9 cellular contexts compared by ENCODE assay signal in the genomic region with DNA sequence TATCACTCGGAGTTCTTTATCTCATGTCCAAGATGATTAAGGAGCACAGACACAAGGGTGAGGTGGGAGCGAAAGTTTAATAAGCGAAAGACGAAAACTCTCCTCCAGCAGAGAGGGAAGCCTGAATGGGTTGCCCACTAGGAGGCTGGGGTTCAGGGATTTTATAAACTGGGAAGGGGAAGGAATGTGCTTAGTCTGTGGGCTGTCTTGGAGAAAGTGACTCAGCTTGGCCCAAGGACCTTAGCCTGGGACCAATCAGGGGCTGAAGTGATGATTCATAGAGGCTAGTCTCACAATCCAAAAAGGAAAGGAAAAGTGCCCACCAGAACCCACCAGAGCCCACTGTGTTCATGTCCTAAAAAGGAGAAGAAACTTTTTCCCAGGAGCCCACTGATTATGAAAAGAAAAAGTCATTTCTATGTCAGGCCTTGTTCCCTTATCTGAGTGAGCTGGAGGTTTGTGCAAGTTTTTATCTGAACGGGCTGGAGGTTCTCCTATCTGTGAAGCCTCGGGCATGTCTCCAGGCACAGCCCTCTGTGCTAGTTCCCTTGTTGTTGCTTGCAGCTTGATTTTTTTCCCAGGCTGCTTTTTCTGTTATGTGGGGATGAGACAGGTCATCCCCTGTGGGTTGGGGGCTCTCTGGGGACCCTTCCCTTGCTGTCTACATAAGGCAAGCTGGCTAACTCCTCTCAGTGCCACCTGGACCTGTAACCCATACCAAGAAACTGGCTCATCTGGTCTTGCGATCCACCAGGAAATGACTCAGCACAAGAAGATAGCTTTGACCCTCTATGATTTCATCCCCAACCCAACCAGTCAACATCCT. TPM values are rescaled to one million over a fixed set of nuclear protein-coding genes. Genes with fewer than 3 reads are reported as not detected.
DNase-seq lines count a peak whose midpoint lies in the region; ATAC-seq and TF ChIP-seq lines count a peak whose summit lies in the region.
"Had no signal": no experiment of that assay in that cellular context is flagged by ENCODE, and none has a peak within 500 bp of the region (broad histone marks: within the 10 kb centered on the region; RNA-seq: fewer than 3 reads in every experiment).

No MANE protein-coding gene starts in this region.

- TF ChIP-seq CTCF in RWPE2 (IDR thresholded peaks at IDR 0.05; ENCODE audit: poor library complexity, severe bottlenecking) (no peak), foreskin fibroblast (IDR thresholded peaks at IDR 0.05; ENCODE audit: low read depth, low read length) (no peak)

- no peaks in the 10 kb centered on the region for H3K27me3 ChIP-seq in RWPE2 (ENCODE audit: insufficient read depth, poor library complexity, severe bottlenecking)

- DNase-seq in ELF-1 (ENCODE audit: low read depth, low spot score) = peak; percentile 53
- DNase-seq in RWPE2 (ENCODE audit: low spot score) = no peak
- peak; percentile 72 to 85 for DNase-seq in foreskin fibroblast
- peak; percentile 19 for DNase-seq in pulmonary artery endothelial cell (ENCODE audit: low read depth, low spot score)
- DNase-seq in NCI-H128 (lab: John Stamatoyannopoulos, UW; ENCODE audit: unreplicated experiment) = no peak
- DNase-seq in SKM-1 treated with dmso at 0.1 percent for 144 hours (lab: John Stamatoyannopoulos, UW; ENCODE audit: unreplicated experiment) = no peak
- no peak for DNase-seq in hypothalamus (lab: John Stamatoyannopoulos, UW)
- no peak for DNase-seq in NCI-H1694 treated with DMSO at 0.1 percent for 48 hours (lab: John Stamatoyannopoulos, UW)
- DNase-seq: naive B cell had no signal

- H3K4me3 ChIP-seq in RWPE2 (ENCODE audit: severe bottlenecking) (no peak overlapping the region), foreskin fibroblast (ENCODE audit: low read depth in 1 of 2, low read length in 2 of 2) (no peak overlapping the region)

- ATAC-seq in RWPE2 (ENCODE audit: low read depth) = peak; percentile 77

- H3K9me3 ChIP-seq in RWPE2 (ENCODE audit: severe bottlenecking) = peaks cover 13% of the 10 kb centered on the region

- H3K27ac ChIP-seq in RWPE2 (ENCODE audit: poor library complexity, severe bottlenecking) = peak overlapping the region; percentile 70

- peaks cover 14% of the 10 kb centered on the region for H3K4me1 ChIP-seq in RWPE2 (ENCODE audit: insufficient read depth, poor library complexity, severe bottlenecking)

- no peaks in the 10 kb centered on the region for H3K36me3 ChIP-seq in RWPE2 (ENCODE audit: low read depth)

RNA-seq across cellular contexts. Expression of gene GOLGA5, which starts 8.3 kb away (rescaled TPM):
- 33.7 TPM in 2 replicates for total RNA-seq in pulmonary artery endothelial cell

RNA-seq across cellular contexts. Expression of gene LGMN, which starts 37.4 kb away (rescaled TPM):
- total RNA-seq in pulmonary artery endothelial cell = 59.6 and 74.0 TPM in 2 replicates

Comparison
In these comparisons a context has a peak if more than half of its experiments do, and no peak if none do; other contexts are left out.
1. DNase-seq: peak in ELF-1 (single experiment), foreskin fibroblast (2 of 2) and pulmonary artery endothelial cell (single experiment); none in RWPE2 (single experiment), NCI-H128 (single experiment), SKM-1 treated with dmso at 0.1 percent for 144 hours (single experiment), hypothalamus (0 of 51) and NCI-H1694 treated with DMSO at 0.1 percent for 48 hours (single experiment).